29 cellular contexts compared by ENCODE assay signal in the genomic region with DNA sequence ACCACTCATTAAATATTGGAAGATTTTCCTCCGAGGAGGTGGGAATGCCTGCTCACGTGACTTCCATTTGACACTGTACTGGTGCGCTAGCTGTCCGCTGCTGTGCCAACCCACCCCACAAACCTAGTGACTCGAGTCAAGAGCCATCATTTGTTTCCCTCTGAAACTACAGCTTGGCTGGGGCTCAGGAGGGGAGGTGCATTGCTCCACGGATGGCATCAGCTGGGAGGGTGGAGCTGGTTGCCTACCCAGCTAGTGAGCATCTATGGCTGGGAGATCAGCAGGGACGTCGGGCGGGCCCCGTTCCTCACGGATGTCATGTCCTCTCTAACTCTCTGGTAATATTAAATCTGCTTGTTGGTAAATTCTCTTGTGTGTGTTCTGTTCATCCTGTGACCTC. TPM values are rescaled to one million over a fixed set of nuclear protein-coding genes. Genes with fewer than 3 reads are reported as not detected.
"Had no signal": no experiment of that assay in that cellular context is flagged by ENCODE, and none has a peak within 500 bp of the region (broad histone marks: within the 10 kb centered on the region; RNA-seq: fewer than 3 reads in every experiment).

No MANE protein-coding gene starts in this region.

- H3K36me3 ChIP-seq: breast epithelium had no signal

- H3K4me1 Mint-ChIP-seq: activated naive CD4-positive, alpha-beta T cell treated with anti-CD3 and anti-CD28 coated beads, Interleukin-2, amount 50 U/mL, for 24 hours; T-helper 17 cell; WTC11 had no signal

- H3K9me3 Mint-ChIP-seq: activated T-cell treated with anti-CD3 and anti-CD28 coated beads, Interleukin-2, amount 50 U/mL, for 24 hours; activated T-helper 1 cell treated with anti-CD3 and anti-CD28 coated beads, Interleukin-12 subunit alpha, Interleukin-12 subunit beta, Interleukin-2, Interleukin-4 antibody, amounts not matched to agents 30 ng/mL and 10 ng/mL and 1 ng/mL, durations not matched to agents 14 hours and 24 hours and 36 hours had no signal

- DNase-seq: activated CD4-positive, alpha-beta T cell treated with anti-CD3 and anti-CD28 coated beads for 48 hours; activated CD4-positive, alpha-beta T cell treated with anti-CD3 and anti-CD28 coated beads, Interleukin-2, amount 50 U/mL, for 4 hours; activated CD4-positive, CD25-positive, alpha-beta regulatory T cell treated with anti-CD3 and anti-CD28 coated beads, Interleukin-2, amount 50 U/mL, for 72 hours; activated CD8-positive, alpha-beta memory T cell treated with anti-CD3 and anti-CD28 coated beads, Interleukin-2, amount 50 U/mL, for 48 hours; activated CD8-positive, alpha-beta T cell treated with anti-CD3 and anti-CD28 coated beads, Interleukin-2, amount 10 ng/mL, durations not matched to agents 7 days and 5 days; activated effector memory CD4-positive, alpha-beta T cell treated with Interleukin-2 at 50 U/mL for 16 hours; activated naive CD4-positive, alpha-beta T cell; activated T-cell treated with anti-CD3 and anti-CD28 coated beads, Interleukin-2, amount 50 U/mL, for 24 hours; IMR-90; Kasumi-1; KBM-7; NCI-H1048; NCI-H1930; NCI-H2107; NCI-H510A treated with DMSO at 0.1 percent for 48 hours; NCI-H69; NK-92 treated with Interleukin-12 subunit alpha and Interleukin-12 subunit beta, amount 100 ng/mL, for 24 hours; OCI-M1; RPMI8226; SHP77 treated with DMSO at 0.1 percent for 48 hours; T-helper 17 cell; T-helper 9 cell had no signal

- H3K27ac ChIP-seq: breast epithelium had no signal

- H3K36me3 Mint-ChIP-seq: activated naive CD4-positive, alpha-beta T cell treated with anti-CD3 and anti-CD28 coated beads, Interleukin-2, amount 50 U/mL, for 24 hours had no signal

- ATAC-seq: activated CD8-positive, alpha-beta T cell treated with anti-CD3 and anti-CD28 coated beads, Interleukin-2, amount 10 ng/mL, durations not matched to agents 7 days and 5 days; Panc1; T-helper 17 cell; WTC11 had no signal

- H3K27ac Mint-ChIP-seq: activated CD8-positive, alpha-beta T cell treated with anti-CD3 and anti-CD28 coated beads, Interleukin-2, amount 10 ng/mL, durations not matched to agents 7 days and 5 days; activated naive CD4-positive, alpha-beta T cell treated with anti-CD3 and anti-CD28 coated beads, Interleukin-2, amount 50 U/mL, for 24 hours; activated T-cell treated with anti-CD3 and anti-CD28 coated beads, Interleukin-2, amount 50 U/mL, for 24 hours; activated T-helper 1 cell treated with anti-CD3 and anti-CD28 coated beads, Interleukin-12 subunit alpha, Interleukin-12 subunit beta, Interleukin-2, Interleukin-4 antibody, amounts not matched to agents 30 ng/mL and 10 ng/mL and 1 ng/mL, durations not matched to agents 14 hours and 24 hours and 36 hours; T-helper 17 cell; WTC11 had no signal

- H3K4me1 ChIP-seq: breast epithelium had no signal

- H3K4me3 Mint-ChIP-seq: activated CD8-positive, alpha-beta T cell treated with anti-CD3 and anti-CD28 coated beads, Interleukin-2, amount 10 ng/mL, durations not matched to agents 7 days and 5 days; activated naive CD4-positive, alpha-beta T cell treated with anti-CD3 and anti-CD28 coated beads, Interleukin-2, amount 50 U/mL, for 24 hours; activated T-cell treated with anti-CD3 and anti-CD28 coated beads, Interleukin-2, amount 50 U/mL, for 24 hours; activated T-helper 1 cell treated with anti-CD3 and anti-CD28 coated beads, Interleukin-12 subunit alpha, Interleukin-12 subunit beta, Interleukin-2, Interleukin-4 antibody, amounts not matched to agents 30 ng/mL and 10 ng/mL and 1 ng/mL, durations not matched to agents 14 hours and 24 hours and 36 hours; T-helper 17 cell; WTC11 had no signal

- H3K4me3 ChIP-seq: breast epithelium had no signal

- H3K27me3 ChIP-seq: breast epithelium had no signal

RNA-seq across cellular contexts. Expression of gene FOXL3, which starts 9.5 kb away (rescaled TPM):
- total RNA-seq: activated CD8-positive, alpha-beta T cell treated with anti-CD3 and anti-CD28 coated beads, Interleukin-2, amount 10 ng/mL, durations not matched to agents 7 days and 5 days; activated T-helper 1 cell treated with anti-CD3 and anti-CD28 coated beads, Interleukin-12 subunit alpha, Interleukin-12 subunit beta, Interleukin-2, Interleukin-4 antibody, amounts not matched to agents 30 ng/mL and 10 ng/mL and 1 ng/mL, durations not matched to agents 14 hours and 24 hours and 36 hours; aorta; breast epithelium; IMR-90; SK-MEL-5; T-helper 17 cell; WTC11 had no signal
